In the genomic region with DNA sequence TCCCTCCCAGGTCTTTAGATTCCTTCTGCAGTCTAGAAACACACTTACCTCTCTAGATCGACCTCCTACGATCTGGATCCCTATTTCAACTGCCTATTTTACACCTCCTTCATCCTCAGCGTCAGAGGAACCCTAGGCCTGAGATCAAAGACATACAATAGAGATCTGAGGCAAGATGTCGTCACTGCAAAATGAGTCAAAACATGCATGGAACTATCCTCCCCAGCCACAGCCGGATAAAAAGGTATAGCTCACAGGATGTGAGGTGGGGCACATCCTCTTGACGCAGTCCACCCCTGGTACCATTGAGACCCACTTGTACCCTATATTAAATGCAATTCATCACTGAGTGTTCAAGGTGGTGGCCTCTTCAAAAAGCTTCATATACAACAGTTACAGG, we compare ENCODE assay signal across 23 cellular contexts.
DNase-seq lines count a peak whose midpoint lies in the region; ATAC-seq, FAIRE-seq and TF ChIP-seq lines count a peak whose summit lies in the region.
"Had no signal": no experiment of that assay in that cellular context is flagged by ENCODE, and none has a peak within 500 bp of the region (broad histone marks: within the 10 kb centered on the region; RNA-seq: fewer than 3 reads in every experiment).

No MANE protein-coding gene starts in this region.

- peaks cover 2% of the 10 kb centered on the region for H3K4me1 Mint-ChIP-seq in activated naive CD8-positive, alpha-beta T cell treated with anti-CD3 and anti-CD28 coated beads, Interleukin-2, amount 10 ng/mL, durations not matched to agents 7 days and 5 days
- H3K4me1 Mint-ChIP-seq in activated naive CD8-positive, alpha-beta T cell treated with anti-CD3 and anti-CD28 coated beads, Interleukin-2, amount 50 U/mL, for 24 hours = no peaks in the 10 kb centered on the region
- peaks cover 21% of the 10 kb centered on the region for H3K4me1 Mint-ChIP-seq in activated CD4-positive, alpha-beta T cell treated with anti-CD3 and anti-CD28 coated beads, Interleukin-2, amount 10 ng/mL, durations not matched to agents 7 days and 5 days
- no peaks in the 10 kb centered on the region for H3K4me1 Mint-ChIP-seq in Caco-2 (ENCODE audit: low read depth, unreplicated experiment)

- ATAC-seq in activated naive CD8-positive, alpha-beta T cell treated with anti-CD3 and anti-CD28 coated beads, Interleukin-2, amount 10 ng/mL, durations not matched to agents 7 days and 5 days (ENCODE audit: low read depth) = peak; percentile 47
- no peak for ATAC-seq in activated naive CD8-positive, alpha-beta T cell treated with anti-CD3 and anti-CD28 coated beads, Interleukin-2, amount 50 U/mL, for 24 hours
- no peak for ATAC-seq in HCT116
- ATAC-seq: gastrocnemius medialis, left ventricle myocardium superior had no signal

- no peaks in the 10 kb centered on the region for H4K20me1 ChIP-seq in HCT116 (ENCODE audit: insufficient read depth)
- no peaks in the 10 kb centered on the region for H4K20me1 ChIP-seq in OCI-LY7 (ENCODE audit: insufficient read depth, low read length)

- no peak for DNase-seq in activated naive CD8-positive, alpha-beta T cell treated with anti-CD3 and anti-CD28 coated beads, Interleukin-2, amount 10 ng/mL, durations not matched to agents 7 days and 5 days
- no peak for DNase-seq in activated naive CD8-positive, alpha-beta T cell treated with anti-CD3 and anti-CD28 coated beads, Interleukin-2, amount 50 U/mL, for 24 hours
- DNase-seq in HCT116 (ENCODE audit: low read depth, low spot score) (no peak), bronchial epithelial cell (ENCODE audit: low read depth) (peak; percentile 18), Caco-2 (no peak), OCI-LY7 (ENCODE audit: low spot score) (no peak), SHP77 (lab: John Stamatoyannopoulos, UW) (no peak)
- DNase-seq in activated CD4-positive, alpha-beta T cell treated with anti-CD3 and anti-CD28 coated beads, Interleukin-2, amount 10 ng/mL, durations not matched to agents 7 days and 5 days = peak; percentile 55
- DNase-seq: activated CD4-positive, CD25-positive, alpha-beta regulatory T cell; gastrocnemius medialis; H7; KG1; left ventricle myocardium superior; midbrain; NCI-H524; ovary; spleen had no signal

- no peaks in the 10 kb centered on the region for H3K9me2 ChIP-seq in HCT116 (ENCODE audit: insufficient read depth)
- H3K9me2 ChIP-seq in OCI-LY7 (ENCODE audit: insufficient read depth, low read length) = no peaks in the 10 kb centered on the region

- no peak for TF ChIP-seq RAD21 in HCT116 (IDR thresholded peaks at IDR 0.05; ENCODE audit: low read depth)

- H3K4me1 ChIP-seq in HCT116 (ENCODE audit: control insufficient read depth in 1 of 2, insufficient read depth in 2 of 2, low read length in 2 of 2) = no peaks in the 10 kb centered on the region
- H3K4me1 ChIP-seq in Caco-2 = no peaks in the 10 kb centered on the region
- H3K4me1 ChIP-seq in OCI-LY7 (ENCODE audit: insufficient read depth, low read length, poor library complexity, severe bottlenecking) = no peaks in the 10 kb centered on the region

- no peak for FAIRE-seq in bronchial epithelial cell (lab: Jason Lieb, UNC)
- FAIRE-seq: islet of Langerhans, urothelium cell line had no signal

- H3K27ac ChIP-seq in HCT116 (ENCODE audit: low read depth, low read length) (no peak overlapping the region), OCI-LY7 (ENCODE audit: low read depth, low read length, poor library complexity, severe bottlenecking) (no peak overlapping the region)
- H3K27ac ChIP-seq: esophagus muscularis mucosa, gastrocnemius medialis, ovary, SK-N-MC, spleen had no signal

- H3K9me3 Mint-ChIP-seq in activated naive CD8-positive, alpha-beta T cell treated with anti-CD3 and anti-CD28 coated beads, Interleukin-2, amount 10 ng/mL, durations not matched to agents 7 days and 5 days = no peaks in the 10 kb centered on the region
- no peaks in the 10 kb centered on the region for H3K9me3 Mint-ChIP-seq in activated naive CD8-positive, alpha-beta T cell treated with anti-CD3 and anti-CD28 coated beads, Interleukin-2, amount 50 U/mL, for 24 hours
- H3K9me3 Mint-ChIP-seq in activated CD4-positive, alpha-beta T cell treated with anti-CD3 and anti-CD28 coated beads, Interleukin-2, amount 10 ng/mL, durations not matched to agents 7 days and 5 days = no peaks in the 10 kb centered on the region
- H3K9me3 Mint-ChIP-seq in Caco-2 (ENCODE audit: unreplicated experiment) = no peaks in the 10 kb centered on the region
- H3K9me3 Mint-ChIP-seq: nephron had no signal

- no peak overlapping the region for H3K9ac ChIP-seq in HCT116 (ENCODE audit: low read length)

- H3K4me2 ChIP-seq in HCT116 (ENCODE audit: low read length) = no peak overlapping the region
- no peak overlapping the region for H3K4me2 ChIP-seq in OCI-LY7 (ENCODE audit: low read length)

- no peak overlapping the region for H3K4me3 Mint-ChIP-seq in activated naive CD8-positive, alpha-beta T cell treated with anti-CD3 and anti-CD28 coated beads, Interleukin-2, amount 10 ng/mL, durations not matched to agents 7 days and 5 days
- H3K4me3 Mint-ChIP-seq in activated naive CD8-positive, alpha-beta T cell treated with anti-CD3 and anti-CD28 coated beads, Interleukin-2, amount 50 U/mL, for 24 hours = no peak overlapping the region
- H3K4me3 Mint-ChIP-seq in activated CD4-positive, alpha-beta T cell treated with anti-CD3 and anti-CD28 coated beads, Interleukin-2, amount 10 ng/mL, durations not matched to agents 7 days and 5 days = no peak overlapping the region
- H3K4me3 Mint-ChIP-seq in Caco-2 (ENCODE audit: unreplicated experiment) = no peak overlapping the region
- H3K4me3 Mint-ChIP-seq: activated naive CD8-positive, alpha-beta T cell; nephron had no signal

- intact Hi-C loops in HCT116 (cut with micrococcal nuclease) (no loop called here), Caco-2 (cut with micrococcal nuclease; ENCODE audit: unreplicated experiment) (no loop called here), OCI-LY7 (cut with micrococcal nuclease; ENCODE audit: unreplicated experiment) (no loop called here)

- H3K36me3 Mint-ChIP-seq in activated naive CD8-positive, alpha-beta T cell treated with anti-CD3 and anti-CD28 coated beads, Interleukin-2, amount 10 ng/mL, durations not matched to agents 7 days and 5 days = no peaks in the 10 kb centered on the region
- H3K36me3 Mint-ChIP-seq in activated naive CD8-positive, alpha-beta T cell treated with anti-CD3 and anti-CD28 coated beads, Interleukin-2, amount 50 U/mL, for 24 hours (ENCODE audit: low read depth) = no peaks in the 10 kb centered on the region
- no peaks in the 10 kb centered on the region for H3K36me3 Mint-ChIP-seq in activated CD4-positive, alpha-beta T cell treated with anti-CD3 and anti-CD28 coated beads, Interleukin-2, amount 10 ng/mL, durations not matched to agents 7 days and 5 days (ENCODE audit: low read depth)
- H3K36me3 Mint-ChIP-seq in Caco-2 (ENCODE audit: insufficient read depth, unreplicated experiment) = no peaks in the 10 kb centered on the region
- H3K36me3 Mint-ChIP-seq: activated naive CD8-positive, alpha-beta T cell had no signal

- CTCF ChIA-PET in HCT116 (lab: Charles Lee) (interaction anchor here (0.9 to 1.4 kb wide), 2 partner anchors 412 to 909 kb away, joined by 3 to 4 read pairs; no protein-coding TSS in a partner anchor), Caco-2 (lab: Charles Lee) (interaction anchor here (0.7 kb wide), 1 partner anchor 467 kb away, joined by 3 read pairs; no protein-coding TSS in a partner anchor), OCI-LY7 (lab: Charles Lee; ENCODE audit: unreplicated experiment) (interaction anchor here (1.3 to 1.5 kb wide), 2 partner anchors 14 to 412 kb away, joined by 3 read pairs; no protein-coding TSS in a partner anchor)
- CTCF ChIA-PET in activated CD4-positive, alpha-beta T cell treated with anti-CD3 and anti-CD28 coated beads, Interleukin-2, amount 10 ng/mL, durations not matched to agents 7 days and 5 days (lab: Charles Lee) = interaction anchor here (1.1 to 1.5 kb wide), 2 partner anchors 8 to 328 kb away, joined by 3 to 4 read pairs; no protein-coding TSS in a partner anchor

- H3K36me3 ChIP-seq in HCT116 (ENCODE audit: control insufficient read depth in 1 of 2, insufficient read depth in 2 of 2, low read length in 2 of 2) = no peaks in the 10 kb centered on the region
- no peaks in the 10 kb centered on the region for H3K36me3 ChIP-seq in bronchial epithelial cell (ENCODE audit: control insufficient read depth, insufficient read depth, low read length)
- H3K36me3 ChIP-seq in Caco-2 (ENCODE audit: control insufficient read depth, insufficient read depth, low read length) = no peaks in the 10 kb centered on the region
- H3K36me3 ChIP-seq in OCI-LY7 (ENCODE audit: insufficient read depth, low read length) = no peaks in the 10 kb centered on the region
- H3K36me3 ChIP-seq: esophagus muscularis mucosa, gastrocnemius medialis, ovary, spleen had no signal

- no peak overlapping the region for H3K27ac Mint-ChIP-seq in activated naive CD8-positive, alpha-beta T cell treated with anti-CD3 and anti-CD28 coated beads, Interleukin-2, amount 10 ng/mL, durations not matched to agents 7 days and 5 days
- no peak overlapping the region for H3K27ac Mint-ChIP-seq in activated naive CD8-positive, alpha-beta T cell treated with anti-CD3 and anti-CD28 coated beads, Interleukin-2, amount 50 U/mL, for 24 hours
- peak overlapping the region; percentile 26 for H3K27ac Mint-ChIP-seq in activated CD4-positive, alpha-beta T cell treated with anti-CD3 and anti-CD28 coated beads, Interleukin-2, amount 10 ng/mL, durations not matched to agents 7 days and 5 days
- H3K27ac Mint-ChIP-seq in Caco-2 (ENCODE audit: unreplicated experiment) = no peak overlapping the region
- H3K27ac Mint-ChIP-seq: activated naive CD8-positive, alpha-beta T cell; nephron had no signal

- H3K27me3 Mint-ChIP-seq in activated naive CD8-positive, alpha-beta T cell treated with anti-CD3 and anti-CD28 coated beads, Interleukin-2, amount 10 ng/mL, durations not matched to agents 7 days and 5 days = peaks cover 9% of the 10 kb centered on the region
- peaks cover 5% of the 10 kb centered on the region for H3K27me3 Mint-ChIP-seq in activated naive CD8-positive, alpha-beta T cell treated with anti-CD3 and anti-CD28 coated beads, Interleukin-2, amount 50 U/mL, for 24 hours
- H3K27me3 Mint-ChIP-seq in activated CD4-positive, alpha-beta T cell treated with anti-CD3 and anti-CD28 coated beads, Interleukin-2, amount 10 ng/mL, durations not matched to agents 7 days and 5 days = peaks cover 13% of the 10 kb centered on the region
- no peaks in the 10 kb centered on the region for H3K27me3 Mint-ChIP-seq in Caco-2 (ENCODE audit: insufficient read depth, unreplicated experiment)

- H3K4me3 ChIP-seq in HCT116 (replicated peaks in 1 of 2; ENCODE audit: low read depth in 1 of 2, low read length in 2 of 2) = no peak overlapping the region
- H3K4me3 ChIP-seq in bronchial epithelial cell (ENCODE audit: low read depth, low read length) = no peak overlapping the region
- H3K4me3 ChIP-seq in Caco-2 (ENCODE audit: low read depth, low read length) = no peak overlapping the region
- H3K4me3 ChIP-seq in OCI-LY7 (ENCODE audit: low read depth, low read length, poor library complexity, severe bottlenecking) = no peak overlapping the region
- H3K4me3 ChIP-seq: esophagus muscularis mucosa, gastrocnemius medialis, ovary, SK-N-MC, spleen had no signal

- BruUV-seq in HCT116 (replicated peaks; lab: Mats Ljungman, UMichigan) (no TSS peak), Caco-2 (replicated peaks; lab: Mats Ljungman, UMichigan) (no TSS peak), OCI-LY7 (replicated peaks; lab: Mats Ljungman, UMichigan) (no TSS peak)

- POLR2A ChIA-PET in activated naive CD8-positive, alpha-beta T cell treated with anti-CD3 and anti-CD28 coated beads, Interleukin-2, amount 10 ng/mL, durations not matched to agents 7 days and 5 days (lab: Charles Lee) = no interaction called here
- POLR2A ChIA-PET in HCT116 (lab: Charles Lee) = no interaction called here
- POLR2A ChIA-PET in activated CD4-positive, alpha-beta T cell treated with anti-CD3 and anti-CD28 coated beads, Interleukin-2, amount 10 ng/mL, durations not matched to agents 7 days and 5 days (lab: Charles Lee) = no interaction called here
- POLR2A ChIA-PET in Caco-2 (lab: Charles Lee) = no interaction called here
- POLR2A ChIA-PET in OCI-LY7 (lab: Charles Lee) = interaction anchor here (0.6 to 1.4 kb wide), 5 partner anchors 9 to 566 kb away, joined by 3 to 6 read pairs (median 4); no protein-coding TSS in a partner anchor

- no peaks in the 10 kb centered on the region for H3K9me3 ChIP-seq in HCT116 (ENCODE audit: control insufficient read depth in 1 of 2, insufficient read depth in 1 of 2, low read depth in 1 of 2, low read length in 2 of 2)
- no peaks in the 10 kb centered on the region for H3K9me3 ChIP-seq in Caco-2
- no peaks in the 10 kb centered on the region for H3K9me3 ChIP-seq in OCI-LY7 (ENCODE audit: low read length)
- H3K9me3 ChIP-seq: esophagus muscularis mucosa, gastrocnemius medialis, ovary, spleen had no signal

- TF ChIP-seq POLR2A in HCT116 (IDR thresholded peaks at IDR 0.05; ENCODE audit: borderline replicate concordance, extremely low read depth, insufficient read depth, insufficient read length) = no peak

- H2AFZ ChIP-seq in HCT116 (ENCODE audit: low read depth, low read length, poor library complexity, severe bottlenecking) (no peak overlapping the region), OCI-LY7 (ENCODE audit: low read length) (no peak overlapping the region)

- TF ChIP-seq CTCF in HCT116 (IDR thresholded peaks at IDR 0.05 in 2 of 3, conservative IDR thresholded peaks at IDR 0.05 in 1 of 3; ENCODE audit: borderline replicate concordance in 1 of 3, insufficient read depth in 1 of 3, low read depth in 2 of 3, low read length in 2 of 3) (no peak), bronchial epithelial cell (IDR thresholded peaks at IDR 0.05; ENCODE audit: insufficient read depth, low read length, severe bottlenecking) (no peak), Caco-2 (IDR thresholded peaks at IDR 0.05; ENCODE audit: insufficient read depth in 1 of 2, low read depth in 1 of 2, low read length in 1 of 2, severe bottlenecking in 1 of 2, unreplicated experiment in 1 of 2) (no peak), OCI-LY7 (conservative IDR thresholded peaks at IDR 0.05; ENCODE audit: low read length) (no peak)

- RAD21 ChIA-PET in HCT116 (lab: Charles Lee; ENCODE audit: low non-redundant PET in 1 of 2, low total read pairs in 2 of 2, uncharacterized antibody in 2 of 2, unreplicated experiment in 2 of 2) = no interaction called here

- no peaks in the 10 kb centered on the region for H3K79me2 ChIP-seq in HCT116 (ENCODE audit: insufficient read depth, low read length)
- H3K79me2 ChIP-seq in OCI-LY7 (ENCODE audit: insufficient read depth, low read depth, low read length) = no peaks in the 10 kb centered on the region

- H3K27me3 ChIP-seq in HCT116 (ENCODE audit: insufficient read depth, low read length) = no peaks in the 10 kb centered on the region
- H3K27me3 ChIP-seq in bronchial epithelial cell (ENCODE audit: control insufficient read depth, insufficient read depth, low read length) = no peaks in the 10 kb centered on the region
- H3K27me3 ChIP-seq in Caco-2 (replicated peaks; ENCODE audit: control insufficient read depth, insufficient read depth, low read length) = no peaks in the 10 kb centered on the region
- H3K27me3 ChIP-seq: esophagus muscularis mucosa, gastrocnemius medialis, ovary, spleen had no signal

Comparison
In these comparisons a context has a peak if more than half of its experiments do, and no peak if none do; other contexts are left out.
1. DNase-seq: peak in activated CD4-positive, alpha-beta T cell treated with anti-CD3 and anti-CD28 coated beads, Interleukin-2, amount 10 ng/mL, durations not matched to agents 7 days and 5 days (single experiment) and bronchial epithelial cell (single experiment); none in activated naive CD8-positive, alpha-beta T cell treated with anti-CD3 and anti-CD28 coated beads, Interleukin-2, amount 10 ng/mL, durations not matched to agents 7 days and 5 days (single experiment), activated naive CD8-positive, alpha-beta T cell treated with anti-CD3 and anti-CD28 coated beads, Interleukin-2, amount 50 U/mL, for 24 hours (single experiment), HCT116 (single experiment), Caco-2 (0 of 2), OCI-LY7 (single experiment) and SHP77 (0 of 2).